27 cellular contexts compared by ENCODE assay signal in genomic region chr20:59737816-59738215, GRCh38.
"Had no signal": no experiment of that assay in that cellular context is flagged by ENCODE, and none has a peak within 500 bp of the region (broad histone marks: within the 10 kb centered on the region; RNA-seq: fewer than 3 reads in every experiment).

No MANE protein-coding gene starts in this region.

- H3K36me3 Mint-ChIP-seq: immature natural killer cell; naive B cell; stimulated activated naive B cell treated with anti-CD40 and anti-IgM and Interleukin-4, amounts not matched to agents 10 μg/mL and 1 μg/mL and 100 μg/mL, for 72 hours had no signal

- H3K9me3 ChIP-seq: esophagus squamous epithelium, lower lobe of right lung, neutrophil, pancreas, right lobe of liver, thoracic aorta, tibial nerve, upper lobe of left lung, uterus had no signal

- DNase-seq: cortex of kidney; effector memory CD8-positive, alpha-beta T cell; erythroblast; esophagus squamous epithelium; foreskin melanocyte; glutamatergic neuron; hypothalamus; immature natural killer cell; islet precursor cell; kidney glomerular epithelial cell; left ventricle myocardium superior; lower lobe of right lung; naive B cell; nephron progenitor cell; pancreas; right lobe of liver; small intestine; stimulated activated CD4-positive, alpha-beta T cell treated with anti-CD3 and anti-CD28 coated beads, Interleukin-15, amount 100 ng/mL, for 24 hours; stimulated activated CD4-positive, alpha-beta T cell treated with anti-CD3 and anti-CD28 coated beads, Interleukin-2, amount 100 ng/mL, for 48 hours; stimulated activated naive B cell treated with anti-CD40 and anti-IgM and Interleukin-4, amounts not matched to agents 10 μg/mL and 1 μg/mL and 100 μg/mL, for 72 hours; upper lobe of left lung; uterus had no signal

- H3K4me1 ChIP-seq: esophagus squamous epithelium, lower lobe of right lung, pancreas, right lobe of liver, tibial nerve, upper lobe of left lung, uterus had no signal

- H3K36me3 ChIP-seq: esophagus squamous epithelium, lower lobe of right lung, neutrophil, pancreas, right lobe of liver, thoracic aorta, tibial nerve, upper lobe of left lung, uterus had no signal

- H3K9me3 Mint-ChIP-seq: effector memory CD8-positive, alpha-beta T cell; stimulated activated naive CD8-positive, alpha-beta T cell treated with anti-CD3 and anti-CD28 coated beads, Interleukin-15, Interleukin-2, amounts not matched to agents 100 ng/mL and 50 ng/mL, for 24 hours had no signal

- H3K27ac ChIP-seq: esophagus squamous epithelium, lower lobe of right lung, neutrophil, pancreas, right lobe of liver, thoracic aorta, tibial nerve, upper lobe of left lung, uterus had no signal

- H3K27ac Mint-ChIP-seq: effector memory CD8-positive, alpha-beta T cell; immature natural killer cell; naive B cell; nephron progenitor cell; progenitor cell of endocrine pancreas; stimulated activated naive B cell treated with anti-CD40 and anti-IgM and Interleukin-4, amounts not matched to agents 10 μg/mL and 1 μg/mL and 100 μg/mL, for 72 hours; stimulated activated naive CD8-positive, alpha-beta T cell treated with anti-CD3 and anti-CD28 coated beads, Interleukin-15, Interleukin-2, amounts not matched to agents 100 ng/mL and 50 ng/mL, for 24 hours had no signal

- H3K4me1 Mint-ChIP-seq: immature natural killer cell; nephron progenitor cell; stimulated activated naive B cell treated with anti-CD40 and anti-IgM and Interleukin-4, amounts not matched to agents 10 μg/mL and 1 μg/mL and 100 μg/mL, for 72 hours had no signal

- ATAC-seq: effector memory CD8-positive, alpha-beta T cell; left ventricle myocardium superior; lower lobe of right lung; pancreas; stimulated activated naive B cell treated with anti-CD40 and anti-IgM and Interleukin-4, amounts not matched to agents 10 μg/mL and 1 μg/mL and 100 μg/mL, for 72 hours had no signal

- H3K4me3 Mint-ChIP-seq: effector memory CD8-positive, alpha-beta T cell; immature natural killer cell; naive B cell; nephron progenitor cell; stimulated activated naive B cell treated with anti-CD40 and anti-IgM and Interleukin-4, amounts not matched to agents 10 μg/mL and 1 μg/mL and 100 μg/mL, for 72 hours; stimulated activated naive CD8-positive, alpha-beta T cell treated with anti-CD3 and anti-CD28 coated beads, Interleukin-15, Interleukin-2, amounts not matched to agents 100 ng/mL and 50 ng/mL, for 24 hours had no signal

- H3K4me3 ChIP-seq: esophagus squamous epithelium, lower lobe of right lung, pancreas, right lobe of liver, thoracic aorta, tibial nerve, upper lobe of left lung, uterus had no signal

- H3K27me3 ChIP-seq: right lobe of liver, upper lobe of left lung, uterus had no signal
